8 cellular contexts compared by ENCODE assay signal in genomic region chr19:42075616-42076374, GRCh38. TPM values are rescaled to one million over a fixed set of nuclear protein-coding genes. Genes with fewer than 3 reads are reported as not detected.
A peak's percentile ranks its signal among the peaks of the same experiment; 100 is the strongest.
DNase-seq lines count a peak whose midpoint lies in the region; ATAC-seq and TF ChIP-seq lines count a peak whose summit lies in the region.

Gene ZNF574 (plus strand): TSS chr19:42076166. CDS start chr19:42078607, 2,441 bp downstream.

- H3K9ac ChIP-seq in PC-3 (ENCODE audit: low read length): peak within 1 kb of the TSS; percentile 96

- intact Hi-C loops in PC-3 (cut with micrococcal nuclease): no loop called here

- no peaks in the 10 kb centered on the region for H3K9me2 ChIP-seq in PC-3 (replicated peaks; ENCODE audit: low read length)

- TF ChIP-seq EP300 in Ishikawa (IDR thresholded peaks at IDR 0.05; ENCODE audit: borderline replicate concordance): no peak

- peaks cover 10% of the 10 kb centered on the region; the same call in 1 of the 2 replicates for H3K36me3 ChIP-seq in PC-3 (ENCODE audit: low read depth, low read length)

- TF ChIP-seq CTCF in PC-3 (conservative IDR thresholded peaks at IDR 0.05; ENCODE audit: low read depth, low read length) (no peak), epithelial cell of esophagus (IDR thresholded peaks at IDR 0.05; ENCODE audit: insufficient read depth, low read depth, low read length, missing control alignments) (no peak)

- H3K9me3 ChIP-seq in PC-3 (ENCODE audit: low read length): no peaks in the 10 kb centered on the region
- H3K9me3 ChIP-seq in mononuclear cell (ENCODE audit: low read depth, low read length): no peaks in the 10 kb centered on the region

- DNase-seq in DMS114 treated with DMSO at 0.1 percent for 48 hours (lab: John Stamatoyannopoulos, UW; ENCODE audit: unreplicated experiment) (peak; percentile 100), PC-3 (peak; percentile 98), activated T-cell treated with anti-CD3 and anti-CD28 coated beads for 48 hours (ENCODE audit: low read depth) (peak; percentile 97), epithelial cell of esophagus (ENCODE audit: low read depth) (peak; percentile 100)
- peak; percentile 87 to 95 for DNase-seq in stimulated activated CD8-positive, alpha-beta memory T cell treated with anti-CD3 and anti-CD28 coated beads, Interleukin-4, amount 100 ng/mL, for 1 hour (ENCODE audit: low read depth in 2 of 2, low spot score in 1 of 2)

- no peaks in the 10 kb centered on the region for H3F3A ChIP-seq in PC-3 (ENCODE audit: low read length, unreplicated experiment)

- no peak for TF ChIP-seq RAD21 in Ishikawa (IDR thresholded peaks at IDR 0.05; ENCODE audit: low read depth)

- ATAC-seq in GM21576 (IDR thresholded peaks at IDR 0.05; ENCODE audit: unreplicated experiment): peak; percentile 91
- ATAC-seq in PC-3: peak; percentile 97

- H3K27ac ChIP-seq in PC-3 (ENCODE audit: low read length): peak within 1 kb of the TSS; percentile 72

- peaks cover 45% of the 10 kb centered on the region for H3K79me2 ChIP-seq in PC-3 (ENCODE audit: low read length)

- CTCF ChIA-PET in PC-3 (lab: Charles Lee): interaction anchor here (0.5 to 0.6 kb wide), 2 partner anchors 41 to 45 kb away, joined by 3 read pairs; no protein-coding TSS in a partner anchor

- POLR2A ChIA-PET in PC-3 (lab: Charles Lee; ENCODE audit: unreplicated experiment): interaction anchor here (0.6 to 1.0 kb wide), 2 partner anchors 102 to 216 kb away, joined by 3 read pairs; partner anchors contain the start of gene RPS19

- H2AFZ ChIP-seq in PC-3 (ENCODE audit: low read length): peak within 1 kb of the TSS; percentile 79

- no TSS peak for BruUV-seq in PC-3 (replicated peaks; lab: Mats Ljungman, UMichigan)

- peaks cover 24% of the 10 kb centered on the region for H3K4me1 ChIP-seq in PC-3 (ENCODE audit: insufficient read depth, low read length)
- H3K4me1 ChIP-seq in mononuclear cell (ENCODE audit: insufficient read depth, low read length): peaks cover 26% of the 10 kb centered on the region

- peaks cover 26% of the 10 kb centered on the region; the same call in 1 of the 2 replicates for H4K20me1 ChIP-seq in PC-3 (ENCODE audit: low read length)

- H3K4me3 ChIP-seq in PC-3 (ENCODE audit: low read length) (peak within 1 kb of the TSS; percentile 75), epithelial cell of esophagus (ENCODE audit: low read length) (peak within 1 kb of the TSS; percentile 94), mononuclear cell (ENCODE audit: low read length) (peak within 1 kb of the TSS; percentile 85)

- peak within 1 kb of the TSS; percentile 91 for H3K4me2 ChIP-seq in PC-3 (ENCODE audit: low read length)

- H3K27me3 ChIP-seq in PC-3 (ENCODE audit: low read length): no peaks in the 10 kb centered on the region
- H3K27me3 ChIP-seq in mononuclear cell (ENCODE audit: insufficient read depth, low read length): no peaks in the 10 kb centered on the region

TF ChIP-seq in Ishikawa, 13 proteins besides CTCF, POLR2A, EP300 and RAD21:
- TF ChIP-seq NFIC (IDR thresholded peaks at IDR 0.05) (no peak), YY1 (IDR thresholded peaks at IDR 0.05; ENCODE audit: low read depth) (peak; percentile 96), CREB1 (IDR thresholded peaks at IDR 0.05; ENCODE audit: low read depth) (peak; percentile 54; the same call in 1 of the 2 replicates), MAX (IDR thresholded peaks at IDR 0.05) (peak; percentile 76), TEAD4 (IDR thresholded peaks at IDR 0.05) (0 out of 2 replicates have a peak, but pooled peaks have one; percentile 22), REST (IDR thresholded peaks at IDR 0.05; ENCODE audit: low read depth) (no peak), ZBTB7A (IDR thresholded peaks at IDR 0.05; ENCODE audit: low read depth) (no peak), TAF1 (IDR thresholded peaks at IDR 0.05; ENCODE audit: low read depth) (peak; percentile 88)

RNA-seq across cellular contexts. Expression of gene ZNF574, which starts in this region (rescaled TPM):
- total RNA-seq in PC-3 (2014; rRNA removed) (14.4 and 15.2 TPM in 2 replicates), mononuclear cell (21.5 TPM)

Comparison
In these comparisons a context has a peak if more than half of its experiments do, and no peak if none do; other contexts are left out.
1. Peak in every context shown above with its lines: DNase-seq, ATAC-seq, H3K4me3 ChIP-seq and H3K27ac ChIP-seq.